35 cellular contexts compared by ENCODE assay signal in genomic region chr5:61397238-61397637, GRCh38.
DNase-seq lines count a peak whose midpoint lies in the region; ATAC-seq, FAIRE-seq and TF ChIP-seq lines count a peak whose summit lies in the region.
"Had no signal": no experiment of that assay in that cellular context is flagged by ENCODE, and none has a peak within 500 bp of the region (broad histone marks: within the 10 kb centered on the region; RNA-seq: fewer than 3 reads in every experiment).

No MANE protein-coding gene starts in this region.

- H3K9ac ChIP-seq in BLaER1 treated with 17β-estradiol and CSF1 and Interleukin-3, amounts not matched to agents 10 nM and 100 nM: no peak overlapping the region
- H3K9ac ChIP-seq in KMS-11 (no peak overlapping the region), K562 (ENCODE audit: insufficient read depth in 1 of 2, low read depth in 2 of 2, low read length in 2 of 2) (no peak overlapping the region)

- H3K9me1 ChIP-seq in K562 (ENCODE audit: control insufficient read depth, insufficient read depth, low read length): no peaks in the 10 kb centered on the region

- 7% methylated on average over 1 of the region's 1 CpG for WGBS in K562 (ENCODE audit: insufficient coverage, low coverage, missing lambda C conversion rate)

- peaks cover 0 to 15% (median 0%) of the 10 kb centered on the region in 11 experiments; a peak in 7 of 22 replicates for H3K9me3 ChIP-seq in BLaER1 treated with 17β-estradiol and CSF1 and Interleukin-3, amounts not matched to agents 10 nM and 100 nM (replicated peaks in 1 of 11)
- no peaks in the 10 kb centered on the region for H3K9me3 ChIP-seq in K562 (replicated peaks; ENCODE audit: control insufficient read depth, insufficient read depth, low read depth, low read length)
- H3K9me3 ChIP-seq in osteoblast (ENCODE audit: low read depth, low read length): no peaks in the 10 kb centered on the region
- H3K9me3 ChIP-seq: esophagus muscularis mucosa, gastrocnemius medialis, neutrophil, Peyer's patch, prostate gland, testis had no signal

- H4K20me1 ChIP-seq in BLaER1 treated with 17β-estradiol and CSF1 and Interleukin-3, amounts not matched to agents 10 nM and 100 nM: peaks cover 54 to 100% (median 83%) of the 10 kb centered on the region in 11 experiments; a peak in 20 of 22 replicates
- H4K20me1 ChIP-seq in KMS-11 (ENCODE audit: insufficient read depth) (no peaks in the 10 kb centered on the region), K562 (replicated peaks; ENCODE audit: control insufficient read depth, insufficient read depth, low read length) (0 out of 2 replicates have a peak, but pooled peaks cover 10% of the 10 kb centered on the region), osteoblast (ENCODE audit: insufficient read depth, low read length) (peaks cover 63% of the 10 kb centered on the region)

- TF ChIP-seq EP300 in K562 (IDR thresholded peaks at IDR 0.05; ENCODE audit: low read length): no peak

- peaks cover 19% of the 10 kb centered on the region for H3K79me2 ChIP-seq in KMS-11 (ENCODE audit: insufficient read depth, low read depth)
- no peaks in the 10 kb centered on the region for H3K79me2 ChIP-seq in K562 (ENCODE audit: control insufficient read depth, insufficient read depth, low read length)
- H3K79me2 ChIP-seq in osteoblast (ENCODE audit: insufficient read depth, low read length): peaks cover 94% of the 10 kb centered on the region

- peaks cover 5 to 44% (median 22%) of the 10 kb centered on the region in 10 experiments; a peak in 19 of 20 replicates for H3K4me1 ChIP-seq in BLaER1 treated with 17β-estradiol and CSF1 and Interleukin-3, amounts not matched to agents 10 nM and 100 nM
- H3K4me1 ChIP-seq in KMS-11 (ENCODE audit: low read depth, poor library complexity, severe bottlenecking): peaks cover 28% of the 10 kb centered on the region
- H3K4me1 ChIP-seq in K562 (replicated peaks in 1 of 2; ENCODE audit: control insufficient read depth in 2 of 2, insufficient read depth in 2 of 2, low read length in 2 of 2): no peaks in the 10 kb centered on the region; a peak in 1 of 5 replicates
- peaks cover 29% of the 10 kb centered on the region for H3K4me1 ChIP-seq in osteoblast (ENCODE audit: insufficient read depth, low read length)
- H3K4me1 ChIP-seq: prostate gland, testis had no signal

- H3K27ac ChIP-seq in BLaER1 treated with 17β-estradiol and CSF1 and Interleukin-3, amounts not matched to agents 10 nM and 100 nM: peak overlapping the region in 1 of 11 experiments; percentile 12; a peak in 3 of 22 replicates
- H3K27ac ChIP-seq in KMS-11: peak overlapping the region; percentile 22; the same call in 1 of the 2 replicates
- no peak overlapping the region for H3K27ac ChIP-seq in K562 (ENCODE audit: extremely low read depth, low read depth, low read length)
- no peak overlapping the region for H3K27ac ChIP-seq in osteoblast (ENCODE audit: low read depth, low read length)
- H3K27ac ChIP-seq: cardiac muscle cell, esophagus muscularis mucosa, gastrocnemius medialis, neutrophil, Peyer's patch, prostate gland, testis had no signal

- H3K4me2 ChIP-seq in BLaER1 treated with 17β-estradiol and CSF1 and Interleukin-3, amounts not matched to agents 10 nM and 100 nM: peak overlapping the region in 6 of 11 experiments; percentile 20 to 41 (median 30); a peak in 10 of 22 replicates
- peak overlapping the region; percentile 17; the same call in 1 of the 2 replicates for H3K4me2 ChIP-seq in KMS-11
- no peak overlapping the region for H3K4me2 ChIP-seq in K562 (ENCODE audit: insufficient read depth, low read length)
- H3K4me2 ChIP-seq in osteoblast (ENCODE audit: insufficient read depth, low read length): no peak overlapping the region

- BruUV-seq in K562 (replicated peaks; lab: Mats Ljungman, UMichigan): no TSS peak

- H3K27me3 ChIP-seq in BLaER1 treated with 17β-estradiol and CSF1 and Interleukin-3, amounts not matched to agents 10 nM and 100 nM: no peaks in the 10 kb centered on the region
- H3K27me3 ChIP-seq in KMS-11 (ENCODE audit: insufficient read depth, low read depth) (no peaks in the 10 kb centered on the region), K562 (ENCODE audit: control insufficient read depth in 2 of 2, insufficient read depth in 2 of 2, low read length in 2 of 2) (no peaks in the 10 kb centered on the region; a peak in 1 of 5 replicates), osteoblast (ENCODE audit: insufficient read depth, low read length) (no peaks in the 10 kb centered on the region)
- H3K27me3 ChIP-seq: cardiac muscle cell, esophagus muscularis mucosa, gastrocnemius medialis, neutrophil, Peyer's patch, testis had no signal

- CTCF ChIA-PET in K562 (lab: Yijun Ruan, JAX; ENCODE audit: low intra/inter-chr PET ratio): no interaction called here

- TF ChIP-seq RAD21 in K562 (CRISPR knock-in tag; conservative IDR thresholded peaks at IDR 0.05 in 1 of 2, IDR thresholded peaks at IDR 0.05 in 1 of 2): no peak

- ATAC-seq in K562 (no peak), HG03159 (IDR thresholded peaks at IDR 0.05; ENCODE audit: unreplicated experiment) (no peak)
- ATAC-seq: activated CD4-positive, CD25-positive, alpha-beta regulatory T cell treated with anti-CD3 and anti-CD28 coated beads, Interleukin-2, amount 50 U/mL, for 24 hours; activated naive CD4-positive, alpha-beta T cell treated with anti-CD3 and anti-CD28 coated beads, Interleukin-2, amount 50 U/mL, for 72 hours; activated T-helper 17 cell treated with anti-CD3 and anti-CD28 coated beads, Interleukin-2, amount 50 U/mL, for 72 hours; gastrocnemius medialis; left lobe of liver; T-cell had no signal

- peaks cover 4 to 38% (median 10%) of the 10 kb centered on the region in 11 experiments; a peak in 15 of 22 replicates for H3K36me3 ChIP-seq in BLaER1 treated with 17β-estradiol and CSF1 and Interleukin-3, amounts not matched to agents 10 nM and 100 nM
- H3K36me3 ChIP-seq in KMS-11 (ENCODE audit: insufficient read depth) (no peaks in the 10 kb centered on the region), K562 (ENCODE audit: control insufficient read depth, insufficient read depth, low read length) (no peaks in the 10 kb centered on the region), osteoblast (ENCODE audit: insufficient read depth, low read length) (no peaks in the 10 kb centered on the region)
- H3K36me3 ChIP-seq: cardiac muscle cell, esophagus muscularis mucosa, gastrocnemius medialis, neutrophil, Peyer's patch, prostate gland had no signal

- DNase-seq in K562 (ENCODE audit: extremely low read depth in 1 of 4, low spot score in 3 of 4) (no peak), osteoblast (ENCODE audit: insufficient read length, low spot score, missing footprints) (peak; percentile 68), NK-92 (lab: John Stamatoyannopoulos, UW; ENCODE audit: unreplicated experiment) (no peak), GM10266 (ENCODE audit: extremely low spot score) (no peak)
- DNase-seq: activated CD4-positive, alpha-beta memory T cell treated with anti-CD3 and anti-CD28 coated beads, Interleukin-2, amount 10 ng/mL, durations not matched to agents 7 days and 5 days; activated CD8-positive, alpha-beta memory T cell treated with anti-CD3 and anti-CD28 coated beads, Interleukin-2, amount 50 U/mL, for 48 hours; CD4-positive, alpha-beta memory T cell; cortex of kidney; endodermal cell; gastrocnemius medialis; KG1; MV-4-11; naive B cell; NCI-H1694; NCI-H524 treated with DMSO at 0.1 percent for 48 hours; Peyer's patch; stimulated activated naive CD4-positive, alpha-beta T cell treated with Interleukin-2 at 50 U/mL for 16 hours; T-cell; testis had no signal

- intact Hi-C loops in K562 (cut with micrococcal nuclease): no loop called here

- POLR2A ChIA-PET in K562 (lab: Yijun Ruan, JAX): no interaction called here

- TF ChIP-seq CTCF in KMS-11 (conservative IDR thresholded peaks at IDR 0.05; ENCODE audit: low read depth, low read length) (no peak), K562 (IDR thresholded peaks at IDR 0.05 in 2 of 3, conservative IDR thresholded peaks at IDR 0.05 in 1 of 3; ENCODE audit: insufficient read depth in 2 of 3, low read depth in 1 of 3, low read length in 3 of 3) (no peak), osteoblast (IDR thresholded peaks at IDR 0.05; ENCODE audit: extremely low read depth, low read depth, low read length) (no peak), GM10266 (IDR thresholded peaks at IDR 0.05; ENCODE audit: control insufficient read depth, insufficient read depth, low read depth, missing control alignments) (no peak)

- in situ Hi-C loops in K562 (cut with MboI): no loop called here

- TF ChIP-seq POLR2A in K562 (conservative IDR thresholded peaks at IDR 0.05): no peak

- no peak for FAIRE-seq in K562 (lab: Jason Lieb, UNC)
- FAIRE-seq: G401.6, GM19239, H54, HTR-8/SVneo, urothelium cell line had no signal

- no peak overlapping the region for H3K4me3 ChIP-seq in BLaER1 treated with 17β-estradiol and CSF1 and Interleukin-3, amounts not matched to agents 10 nM and 100 nM
- H3K4me3 ChIP-seq in KMS-11 (IDR thresholded peaks at IDR 0.05; ENCODE audit: insufficient read depth, low read depth, low read length) (no peak overlapping the region), K562 (no peak overlapping the region), osteoblast (ENCODE audit: insufficient read depth, low read length) (no peak overlapping the region)
- H3K4me3 ChIP-seq: cardiac muscle cell, esophagus muscularis mucosa, gastrocnemius medialis, Peyer's patch, prostate gland, testis had no signal

- H2AFZ ChIP-seq in KMS-11 (ENCODE audit: low read depth) (no peak overlapping the region), K562 (ENCODE audit: low read depth, low read length) (no peak overlapping the region), osteoblast (ENCODE audit: low read length) (no peak overlapping the region)

TF ChIP-seq in K562, 482 proteins besides CTCF, POLR2A, EP300 and RAD21:
- no peak for TF ChIP-seq ARID2 (IDR thresholded peaks at IDR 0.05)
- TF ChIP-seq TCF7L2 (IDR thresholded peaks at IDR 0.05; ENCODE audit: low read depth, low read length): no peak
- TF ChIP-seq MBD1 (CRISPR knock-in tag; IDR thresholded peaks at IDR 0.05): no peak
- peak; percentile 39; the same call in 1 of the 2 replicates for TF ChIP-seq BHLHE40 (IDR thresholded peaks at IDR 0.05; ENCODE audit: low read length)

Comparison
In these comparisons a context has a peak if more than half of its experiments do, and no peak if none do; other contexts are left out.
1. H3K4me2 ChIP-seq: peak in BLaER1 treated with 17β-estradiol and CSF1 and Interleukin-3, amounts not matched to agents 10 nM and 100 nM (6 of 11) and KMS-11 (single experiment); none in K562 (single experiment) and osteoblast (single experiment).